ENCODE assay signal across 9 cellular contexts in the genomic region with DNA sequence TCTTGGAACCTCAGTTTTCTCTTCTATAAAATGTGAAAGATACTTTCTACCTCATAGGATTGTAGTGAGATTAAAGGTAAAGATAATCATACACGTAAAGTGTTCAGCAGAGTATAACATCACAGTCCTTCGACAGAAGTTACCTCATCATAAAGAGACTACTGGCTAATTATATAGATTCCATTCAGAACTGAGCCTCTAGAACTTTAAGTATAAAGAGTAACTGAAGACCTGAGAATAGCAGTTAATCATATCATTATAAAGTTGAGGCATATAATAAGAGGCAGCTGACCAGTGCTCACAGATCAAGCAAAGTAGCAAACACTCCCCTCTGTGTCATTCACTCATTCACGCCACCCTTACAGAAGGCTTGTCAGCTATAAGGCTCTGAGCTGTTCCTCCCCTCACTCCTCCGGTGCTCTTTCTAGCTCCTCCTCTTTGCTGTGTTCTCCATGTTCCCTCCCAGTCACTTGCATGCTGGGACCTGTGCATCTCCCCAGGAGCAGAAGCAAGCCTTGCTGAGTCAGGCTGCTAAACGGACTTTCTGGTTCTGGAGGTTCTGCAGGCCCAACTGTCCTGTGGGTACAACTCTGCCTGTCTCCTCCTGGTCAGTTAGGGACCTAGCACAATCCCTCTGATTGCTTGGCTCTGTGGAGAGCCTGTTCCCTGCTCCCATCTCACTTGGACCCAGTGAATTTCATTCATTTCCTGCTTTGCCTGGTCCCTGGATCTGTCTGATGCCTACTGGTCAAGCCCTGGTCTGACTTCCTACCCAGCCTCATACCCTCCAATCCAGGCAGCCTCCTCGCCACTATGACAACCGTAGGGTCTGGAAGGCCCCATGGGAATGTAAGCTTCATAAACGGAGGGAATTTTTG. TPM values are rescaled to one million over a fixed set of nuclear protein-coding genes. Genes with fewer than 3 reads are reported as not detected.
DNase-seq lines count a peak whose midpoint lies in the region; ATAC-seq and TF ChIP-seq lines count a peak whose summit lies in the region.
"Had no signal": no experiment of that assay in that cellular context is flagged by ENCODE, and none has a peak within 500 bp of the region (broad histone marks: within the 10 kb centered on the region; RNA-seq: fewer than 3 reads in every experiment).

No MANE protein-coding gene starts in this region.

- WGBS in suprapubic skin = 41% methylated on average over 8 of the region's 8 CpGs

- ATAC-seq in GM21526 (IDR thresholded peaks at IDR 0.05; ENCODE audit: low FRiP score, unreplicated experiment) = peak; percentile 51
- ATAC-seq in activated naive CD8-positive, alpha-beta T cell treated with anti-CD3 and anti-CD28 coated beads, Interleukin-2, amount 10 ng/mL, durations not matched to agents 7 days and 5 days (ENCODE audit: low read depth) = peak; percentile 52

- TF ChIP-seq POLR2A in suprapubic skin (IDR thresholded peaks at IDR 0.05) = no peak

- no peaks in the 10 kb centered on the region for H3F3A ChIP-seq in DOHH2 (ENCODE audit: control insufficient read depth, insufficient read depth)

- H3K4me3 Mint-ChIP-seq in activated naive CD8-positive, alpha-beta T cell treated with anti-CD3 and anti-CD28 coated beads, Interleukin-2, amount 10 ng/mL, durations not matched to agents 7 days and 5 days = peak overlapping the region; percentile 83

- POLR2A ChIA-PET in activated naive CD8-positive, alpha-beta T cell treated with anti-CD3 and anti-CD28 coated beads, Interleukin-2, amount 10 ng/mL, durations not matched to agents 7 days and 5 days (lab: Charles Lee) = interaction anchor here (0.6 to 5.4 kb wide), 18 partner anchors 12 to 448 kb away, joined by 3 to 39 read pairs (median 4); partner anchors contain the start of genes CD48 and SLAMF7

- TF ChIP-seq EP300 in suprapubic skin (IDR thresholded peaks at IDR 0.05) = no peak

- H3K27ac Mint-ChIP-seq in activated naive CD8-positive, alpha-beta T cell treated with anti-CD3 and anti-CD28 coated beads, Interleukin-2, amount 10 ng/mL, durations not matched to agents 7 days and 5 days = peak overlapping the region; percentile 97

- TF ChIP-seq CTCF in DOHH2 (IDR thresholded peaks at IDR 0.05; ENCODE audit: low read depth, low read length, poor library complexity, severe bottlenecking) (no peak), suprapubic skin (IDR thresholded peaks at IDR 0.05) (no peak)

- H3K4me3 ChIP-seq in DOHH2 (ENCODE audit: low read length) (no peak overlapping the region), suprapubic skin (no peak overlapping the region)

- peaks cover 2% of the 10 kb centered on the region for H3K9me3 Mint-ChIP-seq in activated naive CD8-positive, alpha-beta T cell treated with anti-CD3 and anti-CD28 coated beads, Interleukin-2, amount 10 ng/mL, durations not matched to agents 7 days and 5 days

- no peaks in the 10 kb centered on the region for H3K9me2 ChIP-seq in DOHH2 (replicated peaks; ENCODE audit: control insufficient read depth, low read length)

- peaks cover 5% of the 10 kb centered on the region for H3K36me3 Mint-ChIP-seq in activated naive CD8-positive, alpha-beta T cell treated with anti-CD3 and anti-CD28 coated beads, Interleukin-2, amount 10 ng/mL, durations not matched to agents 7 days and 5 days

- DNase-seq in LHCN-M2 (ENCODE audit: low read depth) (peak; percentile 13), suprapubic skin (ENCODE audit: low spot score in 2 of 2) (no peak), A172 (ENCODE audit: low spot score) (no peak), NCI-H1436 treated with DMSO at 0.1 percent for 48 hours (lab: John Stamatoyannopoulos, UW) (no peak), NCI-H2171 (lab: John Stamatoyannopoulos, UW) (no peak)
- DNase-seq in activated naive CD8-positive, alpha-beta T cell treated with anti-CD3 and anti-CD28 coated beads, Interleukin-2, amount 10 ng/mL, durations not matched to agents 7 days and 5 days = peak; percentile 51

- H3K27me3 ChIP-seq in DOHH2 (ENCODE audit: control insufficient read depth, low read length) = peaks cover 12% of the 10 kb centered on the region
- H3K27me3 ChIP-seq in suprapubic skin = no peaks in the 10 kb centered on the region

- no peaks in the 10 kb centered on the region for H3K27me3 Mint-ChIP-seq in activated naive CD8-positive, alpha-beta T cell treated with anti-CD3 and anti-CD28 coated beads, Interleukin-2, amount 10 ng/mL, durations not matched to agents 7 days and 5 days

- no peaks in the 10 kb centered on the region for H4K20me1 ChIP-seq in DOHH2 (ENCODE audit: control insufficient read depth, insufficient read depth, low read depth, low read length)

- H3K79me2 ChIP-seq in DOHH2 (ENCODE audit: control insufficient read depth, low read length) = no peaks in the 10 kb centered on the region

- H3K27ac ChIP-seq in DOHH2 (ENCODE audit: low read depth, low read length) = no peak overlapping the region
- peak overlapping the region; percentile 87 for H3K27ac ChIP-seq in suprapubic skin

- H3K4me2 ChIP-seq in DOHH2 (ENCODE audit: low read length) = peak overlapping the region; percentile 32; the same call in 1 of the 2 replicates

- H3K9me3 ChIP-seq in DOHH2 (ENCODE audit: control insufficient read depth, insufficient read depth, low read length) = no peaks in the 10 kb centered on the region
- no peaks in the 10 kb centered on the region for H3K9me3 ChIP-seq in suprapubic skin

- H3K4me1 ChIP-seq in DOHH2 (ENCODE audit: control insufficient read depth, low read length) = peaks cover 5% of the 10 kb centered on the region
- peaks cover 18% of the 10 kb centered on the region for H3K4me1 ChIP-seq in suprapubic skin

- H3K36me3 ChIP-seq in DOHH2 (ENCODE audit: control insufficient read depth, low read length) (no peaks in the 10 kb centered on the region), suprapubic skin (no peaks in the 10 kb centered on the region)

- peaks cover 38% of the 10 kb centered on the region for H3K4me1 Mint-ChIP-seq in activated naive CD8-positive, alpha-beta T cell treated with anti-CD3 and anti-CD28 coated beads, Interleukin-2, amount 10 ng/mL, durations not matched to agents 7 days and 5 days

RNA-seq across cellular contexts. Expression of gene LY9, which starts 28.3 kb away (rescaled TPM):
- total RNA-seq in LHCN-M2 (2014; rRNA removed) (not detected in 2 replicates), suprapubic skin (1 to 10 TPM in 2 of 4 donors, under 1 TPM in 1, not detected in 1; 0.34 to 3.5 (median 1.2) TPM)
- not detected for polyA plus RNA-seq in LHCN-M2 (2012)
- 10 to 100 TPM; 70.9 to 73.6 TPM for total RNA-seq in activated naive CD8-positive, alpha-beta T cell treated with anti-CD3 and anti-CD28 coated beads, Interleukin-2, amount 10 ng/mL, durations not matched to agents 7 days and 5 days
- not detected in 2 replicates for total RNA-seq in A172 (2014; rRNA removed; shearing (Covaris generic))
- total RNA-seq: dermis microvascular lymphatic vessel endothelial cell had no signal

RNA-seq across cellular contexts. Expression of gene SLAMF7, which starts 28.6 kb away (rescaled TPM):
- not detected in 2 replicates for total RNA-seq in LHCN-M2 (2014; rRNA removed)
- polyA plus RNA-seq in LHCN-M2 (2012) = not detected
- 100 to 1,000 TPM; 124 to 137 TPM for total RNA-seq in activated naive CD8-positive, alpha-beta T cell treated with anti-CD3 and anti-CD28 coated beads, Interleukin-2, amount 10 ng/mL, durations not matched to agents 7 days and 5 days
- 1 to 10 TPM; 1.1 to 3.4 (median 1.9) TPM for total RNA-seq in suprapubic skin
- total RNA-seq in A172 (2014; rRNA removed; shearing (Covaris generic)) = 0.29 and 0.57 TPM in 2 replicates
- total RNA-seq: dermis microvascular lymphatic vessel endothelial cell had no signal

RNA-seq across cellular contexts. Expression of gene CD48, which starts 56.0 kb away (rescaled TPM):
- total RNA-seq in LHCN-M2 (2014; rRNA removed) (not detected in 2 replicates), suprapubic skin (1 to 10 TPM in 2 of 4 donors, under 1 TPM in 1, not detected in 1; 0.60 to 1.6 (median 1.0) TPM)
- polyA plus RNA-seq in LHCN-M2 (2012) = not detected
- total RNA-seq in activated naive CD8-positive, alpha-beta T cell treated with anti-CD3 and anti-CD28 coated beads, Interleukin-2, amount 10 ng/mL, durations not matched to agents 7 days and 5 days = 100 to 1,000 TPM; 379 to 386 TPM
- total RNA-seq in A172 (2014; rRNA removed; shearing (Covaris generic)) = not detected in 2 replicates
- total RNA-seq: dermis microvascular lymphatic vessel endothelial cell had no signal

Comparison
In these comparisons a context has a peak if more than half of its experiments do, and no peak if none do; other contexts are left out.
1. DNase-seq: peak in LHCN-M2 (single experiment) and activated naive CD8-positive, alpha-beta T cell treated with anti-CD3 and anti-CD28 coated beads, Interleukin-2, amount 10 ng/mL, durations not matched to agents 7 days and 5 days (single experiment); none in suprapubic skin (0 of 2), A172 (single experiment), NCI-H1436 treated with DMSO at 0.1 percent for 48 hours (single experiment) and NCI-H2171 (single experiment).
2. RNA of gene LY9, which starts 28.3 kb away (total RNA-seq): 70.9 to 73.6 TPM in activated naive CD8-positive, alpha-beta T cell treated with anti-CD3 and anti-CD28 coated beads, Interleukin-2, amount 10 ng/mL, durations not matched to agents 7 days and 5 days; 0.34 to 3.5 TPM in suprapubic skin, not detected in LHCN-M2 and not detected in A172; every median in the first group is over 10 times any median in the second.
3. RNA of gene SLAMF7, which starts 28.6 kb away (total RNA-seq): 124 to 137 TPM in activated naive CD8-positive, alpha-beta T cell treated with anti-CD3 and anti-CD28 coated beads, Interleukin-2, amount 10 ng/mL, durations not matched to agents 7 days and 5 days; 1.1 to 3.4 TPM in suprapubic skin, 0.29 to 0.57 TPM in A172 and not detected in LHCN-M2; every median in the first group is over 10 times any median in the second.
4. RNA of gene CD48, which starts 56.0 kb away (total RNA-seq): 379 to 386 TPM in activated naive CD8-positive, alpha-beta T cell treated with anti-CD3 and anti-CD28 coated beads, Interleukin-2, amount 10 ng/mL, durations not matched to agents 7 days and 5 days; 0.60 to 1.6 TPM in suprapubic skin, not detected in LHCN-M2 and not detected in A172; every median in the first group is over 100 times any median in the second.